Comparison of ENCODE assay signal across 8 cellular contexts in the genomic region with DNA sequence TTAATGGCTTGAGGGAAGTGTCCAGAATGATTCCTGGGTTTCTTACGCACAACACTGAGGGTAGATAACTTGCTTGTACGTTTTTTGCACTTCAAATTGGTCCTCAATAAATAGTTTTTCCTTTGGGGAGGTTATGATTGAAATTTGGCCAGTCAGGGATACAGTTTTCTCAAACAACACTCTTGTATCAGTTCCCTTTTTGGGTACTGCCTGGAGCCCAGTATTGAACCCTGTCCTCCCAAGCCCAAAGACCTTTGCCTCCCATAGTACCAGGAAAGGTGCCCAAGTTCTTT. TPM values are rescaled to one million over a fixed set of nuclear protein-coding genes. Genes with fewer than 3 reads are reported as not detected.
A peak's percentile ranks its signal among the peaks of the same experiment; 100 is the strongest.
DNase-seq lines count a peak whose midpoint lies in the region; ATAC-seq, FAIRE-seq and TF ChIP-seq lines count a peak whose summit lies in the region.

No MANE protein-coding gene starts in this region.

- peaks cover 3% of the 10 kb centered on the region for H3K27me3 Mint-ChIP-seq in activated naive CD4-positive, alpha-beta T cell treated with anti-CD3 and anti-CD28 coated beads, Interleukin-2, amount 10 ng/mL, durations not matched to agents 7 days and 5 days
- no peaks in the 10 kb centered on the region for H3K27me3 Mint-ChIP-seq in memory B cell

- peaks cover 30% of the 10 kb centered on the region for H3K4me1 Mint-ChIP-seq in activated naive CD4-positive, alpha-beta T cell treated with anti-CD3 and anti-CD28 coated beads, Interleukin-2, amount 10 ng/mL, durations not matched to agents 7 days and 5 days
- peaks cover 14% of the 10 kb centered on the region for H3K4me1 Mint-ChIP-seq in memory B cell

- H3K4me3 Mint-ChIP-seq in activated naive CD4-positive, alpha-beta T cell treated with anti-CD3 and anti-CD28 coated beads, Interleukin-2, amount 10 ng/mL, durations not matched to agents 7 days and 5 days, result peak overlapping the region; percentile 92
- peak overlapping the region; percentile 94 for H3K4me3 Mint-ChIP-seq in memory B cell

- H3K36me3 Mint-ChIP-seq in activated naive CD4-positive, alpha-beta T cell treated with anti-CD3 and anti-CD28 coated beads, Interleukin-2, amount 10 ng/mL, durations not matched to agents 7 days and 5 days, result peaks cover 7% of the 10 kb centered on the region
- H3K36me3 Mint-ChIP-seq in memory B cell, result no peaks in the 10 kb centered on the region

- CTCF ChIA-PET in activated naive CD4-positive, alpha-beta T cell treated with anti-CD3 and anti-CD28 coated beads, Interleukin-2, amount 10 ng/mL, durations not matched to agents 7 days and 5 days (lab: Charles Lee), result interaction anchor here (0.8 to 2.2 kb wide), 4 partner anchors 9 to 508 kb away, joined by 3 to 14 read pairs (median 9); no protein-coding TSS in a partner anchor

- no peaks in the 10 kb centered on the region for H3K9me3 ChIP-seq in body of pancreas
- no peaks in the 10 kb centered on the region for H3K9me3 ChIP-seq in upper lobe of right lung

- H3K4me1 ChIP-seq in body of pancreas (peaks cover 55% of the 10 kb centered on the region), upper lobe of right lung (peaks cover 10% of the 10 kb centered on the region)

- no peak for FAIRE-seq in urothelium cell line (lab: Jason Lieb, UNC)

- 47 to 50% methylated on average over 2 of the region's 2 CpGs for WGBS in body of pancreas, 2 donors

- H3K36me3 ChIP-seq in body of pancreas (replicated peaks in 1 of 2; ENCODE audit: insufficient read depth in 1 of 2, low read depth in 2 of 2), result no peaks in the 10 kb centered on the region
- no peaks in the 10 kb centered on the region for H3K36me3 ChIP-seq in upper lobe of right lung

- H3K4me3 ChIP-seq in body of pancreas (peak overlapping the region; percentile 56 to 97), upper lobe of right lung (peak overlapping the region; percentile 92)

- ATAC-seq in body of pancreas, result no peak
- ATAC-seq in memory B cell (ENCODE audit: low read depth), result no peak
- no peak for ATAC-seq in upper lobe of right lung
- no peak for ATAC-seq in HG02885 (IDR thresholded peaks at IDR 0.05; ENCODE audit: poor library complexity, unreplicated experiment)

- TF ChIP-seq CTCF in body of pancreas (IDR thresholded peaks at IDR 0.05) (no peak), upper lobe of right lung (IDR thresholded peaks at IDR 0.05) (no peak)

- no peak for TF ChIP-seq POLR2A in body of pancreas (IDR thresholded peaks at IDR 0.05)

- intact Hi-C loops in body of pancreas (cut with DNase I) (no loop called here), upper lobe of right lung (cut with DNase I) (no loop called here)

- peak overlapping the region; percentile 91 for H3K27ac Mint-ChIP-seq in activated naive CD4-positive, alpha-beta T cell treated with anti-CD3 and anti-CD28 coated beads, Interleukin-2, amount 10 ng/mL, durations not matched to agents 7 days and 5 days
- H3K27ac Mint-ChIP-seq in memory B cell, result peak overlapping the region; percentile 86

- H3K27me3 ChIP-seq in body of pancreas (no peaks in the 10 kb centered on the region), upper lobe of right lung (no peaks in the 10 kb centered on the region)

- no peak for DNase-seq in activated naive CD4-positive, alpha-beta T cell treated with anti-CD3 and anti-CD28 coated beads, Interleukin-2, amount 10 ng/mL, durations not matched to agents 7 days and 5 days
- no peak for DNase-seq in activated naive CD4-positive, alpha-beta T cell (lab: John Stamatoyannopoulos, UW)
- DNase-seq in body of pancreas (no peak), memory B cell (ENCODE audit: low spot score in 2 of 2) (no peak), upper lobe of right lung (no peak), urothelium cell line (ENCODE audit: low spot score) (no peak), 8988T (no peak)

- H3K27ac ChIP-seq in body of pancreas, result peak overlapping the region; percentile 81 to 96 (median 96)
- H3K27ac ChIP-seq in upper lobe of right lung, result peak overlapping the region; percentile 94

- H3K9me3 Mint-ChIP-seq in activated naive CD4-positive, alpha-beta T cell treated with anti-CD3 and anti-CD28 coated beads, Interleukin-2, amount 10 ng/mL, durations not matched to agents 7 days and 5 days, result no peaks in the 10 kb centered on the region
- no peaks in the 10 kb centered on the region for H3K9me3 Mint-ChIP-seq in memory B cell

RNA-seq across cellular contexts. Expression of a gene that starts 0.4 kb away (rescaled TPM):
- 10 to 100 TPM; 14.5 to 32.6 TPM for total RNA-seq in body of pancreas
- total RNA-seq in upper lobe of right lung, result 43.2 TPM

RNA-seq across cellular contexts. Expression of a gene that starts 40.3 kb away (rescaled TPM):
- 10 to 100 TPM in 1 of 2 donors, 1 to 10 TPM in 1; 7.3 to 10.5 TPM for total RNA-seq in body of pancreas
- total RNA-seq in upper lobe of right lung, result 14.0 TPM
